Comparison of ENCODE assay signal across 17 cellular contexts in the genomic region with DNA sequence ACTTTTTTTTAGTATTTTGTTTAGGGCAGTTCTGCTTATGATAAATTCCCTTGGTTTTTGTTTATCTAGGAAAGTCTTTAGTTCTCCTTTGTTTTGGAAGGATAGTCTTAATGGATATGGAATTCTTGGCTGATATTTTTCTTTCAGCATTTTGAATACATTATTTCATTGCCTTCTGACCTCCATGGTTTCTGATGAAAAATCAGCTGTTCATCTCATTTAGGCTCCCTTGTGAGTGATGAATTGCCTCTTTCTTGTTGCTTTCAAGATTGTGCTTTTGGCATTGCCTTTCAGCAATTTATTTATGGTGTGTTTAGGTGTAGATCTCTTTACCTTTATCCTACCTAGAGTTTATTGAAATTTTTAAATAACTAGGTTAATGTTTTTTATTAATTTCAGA. TPM values are rescaled to one million over a fixed set of nuclear protein-coding genes. Genes with fewer than 3 reads are reported as not detected.
A peak's percentile ranks its signal among the peaks of the same experiment; 100 is the strongest.
DNase-seq lines count a peak whose midpoint lies in the region; ATAC-seq, FAIRE-seq and TF ChIP-seq lines count a peak whose summit lies in the region.
"Had no signal": no experiment of that assay in that cellular context is flagged by ENCODE, and none has a peak within 500 bp of the region (broad histone marks: within the 10 kb centered on the region; RNA-seq: fewer than 3 reads in every experiment).

No MANE protein-coding gene starts in this region.

- H3K4me1 Mint-ChIP-seq in WTC11: peaks cover 2% of the 10 kb centered on the region

- H3K36me3 Mint-ChIP-seq in WTC11: peaks cover 10% of the 10 kb centered on the region; the same call in 1 of the 2 replicates
- H3K36me3 Mint-ChIP-seq: CD4-positive, CD25-positive, alpha-beta regulatory T cell; CD8-positive, alpha-beta T cell had no signal

- DNase-seq in DMS53 (lab: John Stamatoyannopoulos, UW) (peak; percentile 11), DMS53 treated with DMSO at 0.1 percent for 48 hours (lab: John Stamatoyannopoulos, UW; ENCODE audit: unreplicated experiment) (no peak), WTC11 (ENCODE audit: low spot score) (no peak), kidney glomerular epithelial cell (lab: John Stamatoyannopoulos, UW) (no peak)
- DNase-seq in stimulated activated CD4-positive, alpha-beta T cell treated with anti-CD3 and anti-CD28 coated beads, Interleukin-1b, Interleukin-23, amount 100 ng/mL, for 48 hours: no peak
- DNase-seq: Caco-2; CD4-positive, CD25-positive, alpha-beta regulatory T cell; CD8-positive, alpha-beta T cell; DMS153; DND-41; GDM1; GOT3 had no signal

- no peaks in the 10 kb centered on the region for H3K27me3 Mint-ChIP-seq in WTC11 (ENCODE audit: low read depth)

- POLR2A ChIA-PET in WTC11 (lab: Charles Lee): no interaction called here

- TF ChIP-seq CTCF in WTC11 (IDR thresholded peaks at IDR 0.05): no peak

- no peak overlapping the region for H3K27ac Mint-ChIP-seq in WTC11
- H3K27ac Mint-ChIP-seq: B cell; CD4-positive, CD25-positive, alpha-beta regulatory T cell; CD8-positive, alpha-beta T cell had no signal

- no peak for ATAC-seq in WTC11
- ATAC-seq: CD8-positive, alpha-beta T cell had no signal

- H3K4me3 Mint-ChIP-seq in WTC11: no peak overlapping the region
- H3K4me3 Mint-ChIP-seq: B cell; CD4-positive, CD25-positive, alpha-beta regulatory T cell; CD8-positive, alpha-beta T cell had no signal

- H3K9me3 Mint-ChIP-seq in WTC11: peaks cover 24% of the 10 kb centered on the region

- peak; percentile 8 for FAIRE-seq in G401.6 (lab: Jason Lieb, UNC)
- FAIRE-seq: GM12891, GM18507, H54 had no signal

- CTCF ChIA-PET in WTC11 (lab: Charles Lee): no interaction called here

TF ChIP-seq in WTC11, 78 proteins besides CTCF, POLR2A, EP300 and RAD21:
- TF ChIP-seq, protein P1, sequence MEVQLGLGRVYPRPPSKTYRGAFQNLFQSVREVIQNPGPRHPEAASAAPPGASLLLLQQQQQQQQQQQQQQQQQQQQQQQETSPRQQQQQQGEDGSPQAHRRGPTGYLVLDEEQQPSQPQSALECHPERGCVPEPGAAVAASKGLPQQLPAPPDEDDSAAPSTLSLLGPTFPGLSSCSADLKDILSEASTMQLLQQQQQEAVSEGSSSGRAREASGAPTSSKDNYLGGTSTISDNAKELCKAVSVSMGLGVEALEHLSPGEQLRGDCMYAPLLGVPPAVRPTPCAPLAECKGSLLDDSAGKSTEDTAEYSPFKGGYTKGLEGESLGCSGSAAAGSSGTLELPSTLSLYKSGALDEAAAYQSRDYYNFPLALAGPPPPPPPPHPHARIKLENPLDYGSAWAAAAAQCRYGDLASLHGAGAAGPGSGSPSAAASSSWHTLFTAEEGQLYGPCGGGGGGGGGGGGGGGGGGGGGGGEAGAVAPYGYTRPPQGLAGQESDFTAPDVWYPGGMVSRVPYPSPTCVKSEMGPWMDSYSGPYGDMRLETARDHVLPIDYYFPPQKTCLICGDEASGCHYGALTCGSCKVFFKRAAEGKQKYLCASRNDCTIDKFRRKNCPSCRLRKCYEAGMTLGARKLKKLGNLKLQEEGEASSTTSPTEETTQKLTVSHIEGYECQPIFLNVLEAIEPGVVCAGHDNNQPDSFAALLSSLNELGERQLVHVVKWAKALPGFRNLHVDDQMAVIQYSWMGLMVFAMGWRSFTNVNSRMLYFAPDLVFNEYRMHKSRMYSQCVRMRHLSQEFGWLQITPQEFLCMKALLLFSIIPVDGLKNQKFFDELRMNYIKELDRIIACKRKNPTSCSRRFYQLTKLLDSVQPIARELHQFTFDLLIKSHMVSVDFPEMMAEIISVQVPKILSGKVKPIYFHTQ (CRISPR knock-in tag; IDR thresholded peaks at IDR 0.05): no peak
- peak; percentile 96 for TF ChIP-seq ZNF317 (CRISPR knock-in tag; IDR thresholded peaks at IDR 0.05; ENCODE audit: borderline replicate concordance, low read depth)

RNA-seq across cellular contexts. Expression of a gene that starts 41.5 kb away (rescaled TPM):
- 19.9 to 22.3 TPM (median 21.8 TPM) in 3 replicates for total RNA-seq in WTC11 (2021)
